Comparison of ENCODE assay signal across 8 cellular contexts in genomic region chr4:123555500-123556273, GRCh38.
DNase-seq lines count a peak whose midpoint lies in the region; ATAC-seq and TF ChIP-seq lines count a peak whose summit lies in the region.

No MANE protein-coding gene starts in this region.

- H3K4me3 Mint-ChIP-seq in endodermal cell: no peak overlapping the region
- peak overlapping the region; percentile 1 for H3K4me3 Mint-ChIP-seq in mesothelial cell of epicardium
- H3K4me3 Mint-ChIP-seq in naive thymus-derived CD8-positive, alpha-beta T cell: no peak overlapping the region

- H3K4me1 Mint-ChIP-seq in endodermal cell (peaks cover 35% of the 10 kb centered on the region), mesothelial cell of epicardium (peaks cover 65% of the 10 kb centered on the region)
- H3K4me1 Mint-ChIP-seq in naive thymus-derived CD8-positive, alpha-beta T cell: peaks cover 0 to 13% (median 2%) of the 10 kb centered on the region in 4 donors

- H3K9me3 Mint-ChIP-seq in endodermal cell: no peaks in the 10 kb centered on the region
- no peaks in the 10 kb centered on the region for H3K9me3 Mint-ChIP-seq in mesothelial cell of epicardium
- H3K9me3 Mint-ChIP-seq in naive thymus-derived CD8-positive, alpha-beta T cell: peaks cover 0 to 1% (median 0%) of the 10 kb centered on the region in 9 donors

- H3K36me3 ChIP-seq in endodermal cell (ENCODE audit: control insufficient read depth, insufficient read depth, low read length): no peaks in the 10 kb centered on the region
- no peaks in the 10 kb centered on the region for H3K36me3 ChIP-seq in WERI-Rb-1

- H3K36me3 Mint-ChIP-seq in endodermal cell (ENCODE audit: low read depth) (no peaks in the 10 kb centered on the region), mesothelial cell of epicardium (no peaks in the 10 kb centered on the region)
- H3K36me3 Mint-ChIP-seq in naive thymus-derived CD8-positive, alpha-beta T cell: no peaks in the 10 kb centered on the region

- peak; percentile 63 for DNase-seq in Ammon's horn (ENCODE audit: low spot score)
- peak; percentile 34 to 62 for DNase-seq in NCI-H526 (lab: John Stamatoyannopoulos, UW)
- no peak for DNase-seq in endodermal cell
- peak; percentile 42 to 72 for DNase-seq in mesothelial cell of epicardium (ENCODE audit: low spot score in 2 of 2, unreplicated experiment in 2 of 2)
- DNase-seq in islet precursor cell: no peak
- no peak for DNase-seq in WERI-Rb-1
- no peak for DNase-seq in naive thymus-derived CD8-positive, alpha-beta T cell

- H3K9me3 ChIP-seq in endodermal cell (ENCODE audit: control insufficient read depth, low read length) (no peaks in the 10 kb centered on the region), WERI-Rb-1 (ENCODE audit: severe bottlenecking) (no peaks in the 10 kb centered on the region)

- H3K27ac Mint-ChIP-seq in endodermal cell (no peak overlapping the region), mesothelial cell of epicardium (peak overlapping the region; percentile 92)
- no peak overlapping the region for H3K27ac Mint-ChIP-seq in naive thymus-derived CD8-positive, alpha-beta T cell

- no peak overlapping the region for H3K4me3 ChIP-seq in endodermal cell (ENCODE audit: low read length)
- H3K4me3 ChIP-seq in WERI-Rb-1 (ENCODE audit: low read depth, low read length): no peak overlapping the region

- POLR2A ChIA-PET in naive thymus-derived CD8-positive, alpha-beta T cell (lab: Charles Lee): no interaction called here

- no peak overlapping the region for H3K9ac ChIP-seq in endodermal cell (ENCODE audit: extremely low read depth, low read length, poor library complexity, severe bottlenecking)

- peaks cover 2% of the 10 kb centered on the region for H3K27me3 Mint-ChIP-seq in endodermal cell (ENCODE audit: insufficient read depth)
- no peaks in the 10 kb centered on the region for H3K27me3 Mint-ChIP-seq in mesothelial cell of epicardium (ENCODE audit: low read depth)
- peaks cover 0 to 2% (median 0%) of the 10 kb centered on the region in 5 donors for H3K27me3 Mint-ChIP-seq in naive thymus-derived CD8-positive, alpha-beta T cell

- H3K27me3 ChIP-seq in endodermal cell (ENCODE audit: control insufficient read depth, insufficient read depth, low read length, poor library complexity, severe bottlenecking): no peaks in the 10 kb centered on the region
- no peaks in the 10 kb centered on the region for H3K27me3 ChIP-seq in WERI-Rb-1 (ENCODE audit: insufficient read depth, low read depth, severe bottlenecking)

- no peak for TF ChIP-seq CTCF in endodermal cell (conservative IDR thresholded peaks at IDR 0.05)
- TF ChIP-seq CTCF in mesothelial cell of epicardium (IDR thresholded peaks at IDR 0.05; ENCODE audit: unreplicated experiment): no peak
- TF ChIP-seq CTCF in WERI-Rb-1 (IDR thresholded peaks at IDR 0.05; ENCODE audit: low read depth, low read length): no peak

- H3K4me1 ChIP-seq in endodermal cell (ENCODE audit: control insufficient read depth, insufficient read depth, low read length): peaks cover 3% of the 10 kb centered on the region

- no peak for ATAC-seq in GM21576 (IDR thresholded peaks at IDR 0.05; ENCODE audit: unreplicated experiment)
- ATAC-seq in naive thymus-derived CD8-positive, alpha-beta T cell: no peak

- peak overlapping the region; percentile 8 for H3K27ac ChIP-seq in endodermal cell (ENCODE audit: low read depth, low read length)
- H3K27ac ChIP-seq in WERI-Rb-1: no peak overlapping the region

- WGBS in endodermal cell (ENCODE audit: insufficient coverage in 1 of 2, insufficient read length in 1 of 2), 2 experiments: 70 to 84% methylated on average over 5 to 9 of the region's 10 CpGs

Comparison
In these comparisons a context has a peak if more than half of its experiments do, and no peak if none do; other contexts are left out.
1. DNase-seq: peak in Ammon's horn (single experiment), NCI-H526 (2 of 2) and mesothelial cell of epicardium (2 of 2); none in endodermal cell (single experiment), islet precursor cell (single experiment), WERI-Rb-1 (single experiment) and naive thymus-derived CD8-positive, alpha-beta T cell (0 of 10).